9 cellular contexts compared by ENCODE assay signal in the genomic region with DNA sequence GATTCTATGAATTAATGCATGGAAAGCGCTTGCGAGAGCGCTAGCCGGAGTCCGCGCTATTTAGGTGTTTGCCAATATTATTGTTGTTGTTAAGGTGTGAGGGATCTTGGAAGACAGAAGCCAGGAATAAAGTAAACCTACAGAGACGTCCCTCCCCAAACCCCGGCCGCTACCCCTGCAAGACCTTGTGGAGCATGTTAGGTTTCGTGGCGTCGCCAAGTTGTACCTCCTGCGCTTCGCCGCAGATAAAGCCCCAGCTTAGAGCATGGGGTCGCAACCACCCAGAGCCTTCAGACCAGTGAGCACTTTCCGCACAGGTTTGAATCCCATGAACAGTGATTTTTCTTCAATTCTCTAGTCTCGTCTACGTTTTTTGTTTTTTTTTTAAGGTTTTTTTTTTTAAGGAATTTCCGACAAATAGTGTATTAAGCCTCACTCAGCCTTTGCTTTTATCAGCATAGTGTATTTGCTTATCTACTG. TPM values are rescaled to one million over a fixed set of nuclear protein-coding genes. Genes with fewer than 3 reads are reported as not detected.
DNase-seq lines count a peak whose midpoint lies in the region; ATAC-seq and TF ChIP-seq lines count a peak whose summit lies in the region.
"Had no signal": no experiment of that assay in that cellular context is flagged by ENCODE, and none has a peak within 500 bp of the region (broad histone marks: within the 10 kb centered on the region; RNA-seq: fewer than 3 reads in every experiment).

No MANE protein-coding gene starts in this region.

- DNase-seq in Panc1 (ENCODE audit: low read depth, low spot score) (no peak), esophagus muscularis mucosa (ENCODE audit: extremely low spot score) (no peak), psoas muscle (no peak), OCI-LY7 (ENCODE audit: low spot score) (no peak), GM13977 (ENCODE audit: low spot score) (no peak)
- no peak for DNase-seq in effector CD4-positive, alpha-beta T cell
- DNase-seq: NCI-H524 treated with DMSO at 0.1 percent for 48 hours had no signal

- 7% methylated on average over 20 of the region's 20 CpGs for WGBS in esophagus muscularis mucosa
- WGBS in psoas muscle, 3 donors: 9 to 14% (median 11%) methylated on average over 20 of the region's 20 CpGs

- BruUV-seq in Panc1 (replicated peaks; lab: Mats Ljungman, UMichigan) (no TSS peak), OCI-LY7 (replicated peaks; lab: Mats Ljungman, UMichigan) (no TSS peak)

- intact Hi-C loops in Panc1 (cut with micrococcal nuclease; ENCODE audit: unreplicated experiment): no loop called here
- intact Hi-C loops in esophagus muscularis mucosa (cut with DNase I): no loop called here
- intact Hi-C loops in psoas muscle (cut with DNase I): no loop called here
- intact Hi-C loops in OCI-LY7 (cut with micrococcal nuclease; ENCODE audit: unreplicated experiment): no loop called here

- no peak overlapping the region for H3K4me2 ChIP-seq in OCI-LY7 (ENCODE audit: low read length)

- H3K4me1 ChIP-seq in Panc1 (ENCODE audit: control insufficient read depth, insufficient read depth, low read length) (peaks cover 3% of the 10 kb centered on the region), esophagus muscularis mucosa (peaks cover 5 to 28% (median 15%) of the 10 kb centered on the region in 4 donors), psoas muscle (no peaks in the 10 kb centered on the region), OCI-LY7 (ENCODE audit: insufficient read depth, low read length, poor library complexity, severe bottlenecking) (no peaks in the 10 kb centered on the region)

- ATAC-seq in Panc1 (peak; percentile 32), psoas muscle (no peak), GM19452 (IDR thresholded peaks at IDR 0.05; ENCODE audit: unreplicated experiment) (no peak)

- H3K36me3 ChIP-seq in Panc1 (ENCODE audit: control insufficient read depth, insufficient read depth, low read length) (no peaks in the 10 kb centered on the region), esophagus muscularis mucosa (no peaks in the 10 kb centered on the region), psoas muscle (ENCODE audit: insufficient read depth in 1 of 2, low read depth in 1 of 2) (no peaks in the 10 kb centered on the region), OCI-LY7 (ENCODE audit: insufficient read depth, low read length) (no peaks in the 10 kb centered on the region)

- H3K9me3 ChIP-seq in Panc1 (ENCODE audit: control insufficient read depth, insufficient read depth, low read depth, low read length): peaks cover 3% of the 10 kb centered on the region; the same call in 1 of the 2 replicates
- peaks cover 0 to 10% (median 8%) of the 10 kb centered on the region in 4 donors for H3K9me3 ChIP-seq in esophagus muscularis mucosa
- no peaks in the 10 kb centered on the region for H3K9me3 ChIP-seq in psoas muscle
- H3K9me3 ChIP-seq in OCI-LY7 (ENCODE audit: low read length): 0 out of 2 replicates have a peak, but pooled peaks cover 3% of the 10 kb centered on the region

- no peaks in the 10 kb centered on the region for H3K27me3 ChIP-seq in Panc1 (ENCODE audit: control insufficient read depth, insufficient read depth, low read length)
- H3K27me3 ChIP-seq in esophagus muscularis mucosa: peaks cover 0 to 92% (median 64%) of the 10 kb centered on the region in 4 donors
- peaks cover 15 to 93% (median 31%) of the 10 kb centered on the region in 3 donors for H3K27me3 ChIP-seq in psoas muscle (ENCODE audit: insufficient read depth in 3 of 3, low read length in 2 of 3)

- TF ChIP-seq CTCF in Panc1 (IDR thresholded peaks at IDR 0.05) (no peak), esophagus muscularis mucosa (IDR thresholded peaks at IDR 0.05) (no peak), psoas muscle (IDR thresholded peaks at IDR 0.05) (no peak), OCI-LY7 (conservative IDR thresholded peaks at IDR 0.05; ENCODE audit: low read length) (no peak), GM13977 (IDR thresholded peaks at IDR 0.05; ENCODE audit: extremely low read depth, insufficient read depth, missing control alignments) (no peak)

- no peaks in the 10 kb centered on the region for H3K9me2 ChIP-seq in OCI-LY7 (ENCODE audit: insufficient read depth, low read length)

- TF ChIP-seq EP300 in esophagus muscularis mucosa (IDR thresholded peaks at IDR 0.05): no peak

- no peaks in the 10 kb centered on the region for H3K79me2 ChIP-seq in OCI-LY7 (ENCODE audit: insufficient read depth, low read depth, low read length)

- no peak overlapping the region for H2AFZ ChIP-seq in OCI-LY7 (ENCODE audit: low read length)

- CTCF ChIA-PET in Panc1 (lab: Charles Lee) (interaction anchor here (0.5 kb wide), 1 partner anchor 144 kb away, joined by 3 read pairs; no protein-coding TSS in a partner anchor), OCI-LY7 (lab: Charles Lee; ENCODE audit: unreplicated experiment) (no interaction called here)

- TF ChIP-seq POLR2A in esophagus muscularis mucosa (IDR thresholded peaks at IDR 0.05; ENCODE audit: low read depth): no peak

- peak overlapping the region; percentile 67; the same call in 1 of the 2 replicates for H3K4me3 ChIP-seq in GM08714 (ENCODE audit: low read length)
- H3K4me3 ChIP-seq in Panc1 (ENCODE audit: low read depth in 2 of 2, low read length in 2 of 2): peak overlapping the region; percentile 46 to 59
- peak overlapping the region; percentile 5 to 34 (median 16) for H3K4me3 ChIP-seq in esophagus muscularis mucosa
- peak overlapping the region; percentile 43 for H3K4me3 ChIP-seq in psoas muscle
- no peak overlapping the region for H3K4me3 ChIP-seq in OCI-LY7 (ENCODE audit: low read depth, low read length, poor library complexity, severe bottlenecking)

- in situ Hi-C loops in Panc1 (cut with HindIII; ENCODE audit: low pct_unique_long_range_greater_than_20kb, low sequenced_read_pairs): no loop called here
- in situ Hi-C loops in GM13977 (cut with MboI; ENCODE audit: low pct_unique_long_range_greater_than_20kb, low sequenced_read_pairs, unreplicated experiment): no loop called here

- POLR2A ChIA-PET in Panc1 (lab: Charles Lee) (interaction anchor here (0.7 kb wide), 1 partner anchor 43 kb away, joined by 4 read pairs; no protein-coding TSS in a partner anchor), OCI-LY7 (lab: Charles Lee) (no interaction called here)

- H3K27ac ChIP-seq in Panc1 (ENCODE audit: low read length) (peak overlapping the region; percentile 64), esophagus muscularis mucosa (replicated peaks in 1 of 4) (no peak overlapping the region), psoas muscle (no peak overlapping the region), OCI-LY7 (ENCODE audit: low read depth, low read length, poor library complexity, severe bottlenecking) (no peak overlapping the region)

- H4K20me1 ChIP-seq in OCI-LY7 (ENCODE audit: insufficient read depth, low read length): no peaks in the 10 kb centered on the region

RNA-seq across cellular contexts. Expression of a gene that starts 16.9 kb away (rescaled TPM):
- total RNA-seq in Panc1 (2021; ENCODE audit: unreplicated experiment) (14.4 TPM), esophagus muscularis mucosa (10 to 100 TPM; 11.4 to 15.4 (median 12.0) TPM), psoas muscle (1 to 10 TPM; 5.2 to 6.9 (median 6.3) TPM), OCI-LY7 (2022) (3.1 and 7.0 TPM in 2 replicates)
- 8.0 TPM for polyA plus RNA-seq in Panc1 (2012; ENCODE audit: insufficient read length)
- polyA plus RNA-seq in psoas muscle: 10 to 100 TPM in 1 of 3 donors, 1 to 10 TPM in 2; 3.9 to 10.4 (median 7.4) TPM
- total RNA-seq in OCI-LY7 (2014; rRNA removed; shearing (Covaris generic)): 7.3 and 9.0 TPM in 2 replicates

RNA-seq across cellular contexts. Expression of a gene that starts 43.8 kb away (rescaled TPM):
- total RNA-seq in Panc1 (2021; ENCODE audit: unreplicated experiment): 4.4 TPM
- 2.6 TPM for polyA plus RNA-seq in Panc1 (2012; ENCODE audit: insufficient read length)
- total RNA-seq in esophagus muscularis mucosa: 1 to 10 TPM; 1.7 to 5.4 (median 4.4) TPM
- total RNA-seq in psoas muscle: 1 to 10 TPM; 1.0 to 2.2 (median 1.8) TPM
- 1 to 10 TPM in 2 of 3 donors, under 1 TPM in 1; 0.83 to 2.2 (median 1.2) TPM for polyA plus RNA-seq in psoas muscle
- total RNA-seq in OCI-LY7 (2014; rRNA removed; shearing (Covaris generic)): 7.9 and 9.3 TPM in 2 replicates
- 6.9 and 7.9 TPM in 2 replicates for total RNA-seq in OCI-LY7 (2022)

RNA-seq across cellular contexts. Expression of a gene that starts 50.9 kb away (rescaled TPM):
- not detected for total RNA-seq in Panc1 (2021; ENCODE audit: unreplicated experiment)
- not detected for polyA plus RNA-seq in Panc1 (2012; ENCODE audit: insufficient read length)
- total RNA-seq in esophagus muscularis mucosa: 1 to 10 TPM; 2.8 to 6.7 (median 4.7) TPM
- total RNA-seq in psoas muscle: 1 to 10 TPM; 5.0 to 9.4 (median 6.0) TPM
- 10 to 100 TPM in 2 of 3 donors, 1 to 10 TPM in 1; 8.1 to 27.3 (median 17.1) TPM for polyA plus RNA-seq in psoas muscle
- not detected in 2 replicates for total RNA-seq in OCI-LY7 (2014; rRNA removed; shearing (Covaris generic))
- not detected in 2 replicates for total RNA-seq in OCI-LY7 (2022)

RNA-seq across cellular contexts. Expression of a gene that starts 58.7 kb away (rescaled TPM):
- total RNA-seq in Panc1 (2021; ENCODE audit: unreplicated experiment): 6.6 TPM
- 5.9 TPM for polyA plus RNA-seq in Panc1 (2012; ENCODE audit: insufficient read length)
- 10 to 100 TPM; 15.1 to 28.2 (median 24.1) TPM for total RNA-seq in esophagus muscularis mucosa
- 10 to 100 TPM in 2 of 4 donors, 1 to 10 TPM in 2; 6.9 to 12.9 (median 10.1) TPM for total RNA-seq in psoas muscle
- 1 to 10 TPM; 4.2 to 8.0 (median 6.4) TPM for polyA plus RNA-seq in psoas muscle
- total RNA-seq in OCI-LY7 (2014; rRNA removed; shearing (Covaris generic)): 6.8 and 15.4 TPM in 2 replicates
- 2.8 and 6.3 TPM in 2 replicates for total RNA-seq in OCI-LY7 (2022)
